1 cellular context compared by ENCODE assay signal in the genomic region with DNA sequence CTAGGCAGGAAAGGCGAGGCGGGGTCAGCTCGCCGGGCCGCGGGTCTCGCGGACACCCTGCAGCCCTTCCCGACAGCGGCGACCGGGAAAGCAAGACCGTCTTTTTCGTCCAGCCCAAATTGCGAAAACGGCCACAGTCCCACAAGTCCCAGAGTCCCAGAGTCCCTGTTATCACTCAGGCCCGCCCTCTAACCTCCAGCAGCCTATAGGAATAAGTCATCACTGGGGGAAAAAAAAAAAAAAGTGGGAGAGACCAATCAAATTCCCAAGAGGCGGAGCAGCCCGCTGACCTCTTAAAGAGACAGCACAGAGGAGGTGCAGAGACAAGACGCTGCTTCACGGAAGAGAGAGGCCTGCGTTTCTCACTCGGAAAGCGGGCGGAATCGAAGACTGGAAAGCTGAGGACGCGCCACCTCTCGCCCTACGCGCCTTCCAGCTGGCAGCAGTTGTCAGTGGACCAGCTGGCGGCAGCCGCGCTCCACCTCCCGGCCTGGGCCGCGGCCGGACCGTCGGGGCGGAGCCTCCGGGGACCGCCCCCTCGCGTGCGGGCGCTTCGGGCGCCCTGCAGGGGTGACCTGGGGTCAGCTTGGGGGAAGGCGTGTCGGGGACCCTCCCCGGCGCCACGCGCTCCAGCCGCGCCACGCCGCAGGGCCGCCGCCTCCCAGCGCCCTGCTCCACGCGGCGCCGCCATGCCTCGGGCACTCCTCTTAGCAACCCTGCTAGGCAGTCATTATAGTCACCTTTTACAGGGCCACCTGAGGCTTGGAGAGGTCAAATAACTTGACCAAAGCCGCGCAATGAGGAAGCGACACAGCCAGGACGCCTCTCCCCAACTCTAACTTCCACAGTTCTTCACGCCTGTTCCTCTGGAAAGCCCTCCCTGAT.
TF ChIP-seq lines count a peak whose summit lies in the region.

A gene (minus strand): TSS at position 141 of the 885 bp plus-strand sequence. CDS start 10,587 bp downstream, outside the sequence.

TF ChIP-seq in HepG2, 621 proteins besides CTCF, POLR2A, EP300 and RAD21 (continued from another document and continues in another):
- TF ChIP-seq, protein P1, sequence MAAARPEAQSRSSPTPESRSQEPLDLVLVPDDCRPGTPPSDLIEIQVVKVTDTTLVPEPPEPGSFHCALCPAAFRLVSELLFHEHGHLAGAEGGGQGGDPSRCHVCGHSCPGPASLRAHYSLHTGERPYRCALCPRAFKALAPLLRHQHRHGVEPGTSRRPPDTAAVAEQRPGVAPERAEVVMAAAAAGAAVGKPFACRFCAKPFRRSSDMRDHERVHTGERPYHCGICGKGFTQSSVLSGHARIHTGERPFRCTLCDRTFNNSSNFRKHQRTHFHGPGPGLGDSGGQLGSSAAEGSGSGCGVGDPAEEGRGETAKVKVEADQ (CRISPR knock-in tag; IDR thresholded peaks at IDR 0.05; ENCODE audit: borderline replicate concordance) = 0 out of 2 replicates have a peak, but pooled peaks have one; percentile 74
- TF ChIP-seq, protein P2, sequence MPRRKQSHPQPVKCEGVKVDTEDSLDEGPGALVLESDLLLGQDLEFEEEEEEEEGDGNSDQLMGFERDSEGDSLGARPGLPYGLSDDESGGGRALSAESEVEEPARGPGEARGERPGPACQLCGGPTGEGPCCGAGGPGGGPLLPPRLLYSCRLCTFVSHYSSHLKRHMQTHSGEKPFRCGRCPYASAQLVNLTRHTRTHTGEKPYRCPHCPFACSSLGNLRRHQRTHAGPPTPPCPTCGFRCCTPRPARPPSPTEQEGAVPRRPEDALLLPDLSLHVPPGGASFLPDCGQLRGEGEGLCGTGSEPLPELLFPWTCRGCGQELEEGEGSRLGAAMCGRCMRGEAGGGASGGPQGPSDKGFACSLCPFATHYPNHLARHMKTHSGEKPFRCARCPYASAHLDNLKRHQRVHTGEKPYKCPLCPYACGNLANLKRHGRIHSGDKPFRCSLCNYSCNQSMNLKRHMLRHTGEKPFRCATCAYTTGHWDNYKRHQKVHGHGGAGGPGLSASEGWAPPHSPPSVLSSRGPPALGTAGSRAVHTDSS (CRISPR knock-in tag; conservative IDR thresholded peaks at IDR 0.05) = no peak
- TF ChIP-seq MZF1 (CRISPR knock-in tag; IDR thresholded peaks at IDR 0.05; ENCODE audit: borderline replicate concordance) (no peak), ZFP36 (IDR thresholded peaks at IDR 0.05; ENCODE audit: borderline replicate concordance, low read depth, low read length, partially characterized antibody) (no peak), ZNF256 (CRISPR knock-in tag; conservative IDR thresholded peaks at IDR 0.05) (no peak), NCOA2 (CRISPR knock-in tag; IDR thresholded peaks at IDR 0.05) (peak; percentile 63; the same call in 1 of the 2 replicates), HDAC2 (CRISPR knock-in tag; IDR thresholded peaks at IDR 0.05) (peak; percentile 13; the same call in 1 of the 2 replicates), TAF15 (IDR thresholded peaks at IDR 0.05; ENCODE audit: low read depth, low read length, poor library complexity, severe bottlenecking) (no peak), NFYC (CRISPR knock-in tag; IDR thresholded peaks at IDR 0.05) (peak; percentile 91), ZNF326 (CRISPR knock-in tag; IDR thresholded peaks at IDR 0.05; ENCODE audit: borderline replicate concordance) (no peak), ZNF224 (CRISPR knock-in tag; IDR thresholded peaks at IDR 0.05) (no peak), ZNF383 (CRISPR knock-in tag; IDR thresholded peaks at IDR 0.05; ENCODE audit: borderline replicate concordance) (no peak), NR2F6 (IDR thresholded peaks at IDR 0.05) (peak; percentile 63), NR2F6 (CRISPR knock-in tag; IDR thresholded peaks at IDR 0.05) (peak; percentile 45; the same call in 1 of the 2 replicates), EZH2 (conservative IDR thresholded peaks at IDR 0.05; ENCODE audit: low read depth, low read length) (no peak), ZFX (CRISPR knock-in tag; IDR thresholded peaks at IDR 0.05; ENCODE audit: low read depth) (peak; percentile 95), BHLHE40 (IDR thresholded peaks at IDR 0.05; ENCODE audit: low read length) (peak; percentile 94), AGO2 (optimal IDR thresholded peaks at IDR 0.05; ENCODE audit: low read depth, low read length) (no peak), ATF7-NPFF (CRISPR knock-in tag; IDR thresholded peaks at IDR 0.05; ENCODE audit: low read depth) (peak; percentile 66), CEBPB (IDR thresholded peaks at IDR 0.05; ENCODE audit: borderline replicate concordance, low read depth, low read length) (0 out of 2 replicates have a peak, but pooled peaks have one; percentile 31), ATM (IDR thresholded peaks at IDR 0.05; ENCODE audit: borderline replicate concordance) (no peak), PRMT3 (CRISPR knock-in tag; IDR thresholded peaks at IDR 0.05; ENCODE audit: borderline replicate concordance, low read depth) (no peak; the same call in 1 of the 2 replicates), NR1H2 (CRISPR knock-in tag; IDR thresholded peaks at IDR 0.05; ENCODE audit: borderline replicate concordance, low read depth) (0 out of 2 replicates have a peak, but pooled peaks have one; percentile 29), TGIF2 (CRISPR knock-in tag; IDR thresholded peaks at IDR 0.05) (peak; percentile 54; the same call in 1 of the 2 replicates)
- TF ChIP-seq, protein P3, sequence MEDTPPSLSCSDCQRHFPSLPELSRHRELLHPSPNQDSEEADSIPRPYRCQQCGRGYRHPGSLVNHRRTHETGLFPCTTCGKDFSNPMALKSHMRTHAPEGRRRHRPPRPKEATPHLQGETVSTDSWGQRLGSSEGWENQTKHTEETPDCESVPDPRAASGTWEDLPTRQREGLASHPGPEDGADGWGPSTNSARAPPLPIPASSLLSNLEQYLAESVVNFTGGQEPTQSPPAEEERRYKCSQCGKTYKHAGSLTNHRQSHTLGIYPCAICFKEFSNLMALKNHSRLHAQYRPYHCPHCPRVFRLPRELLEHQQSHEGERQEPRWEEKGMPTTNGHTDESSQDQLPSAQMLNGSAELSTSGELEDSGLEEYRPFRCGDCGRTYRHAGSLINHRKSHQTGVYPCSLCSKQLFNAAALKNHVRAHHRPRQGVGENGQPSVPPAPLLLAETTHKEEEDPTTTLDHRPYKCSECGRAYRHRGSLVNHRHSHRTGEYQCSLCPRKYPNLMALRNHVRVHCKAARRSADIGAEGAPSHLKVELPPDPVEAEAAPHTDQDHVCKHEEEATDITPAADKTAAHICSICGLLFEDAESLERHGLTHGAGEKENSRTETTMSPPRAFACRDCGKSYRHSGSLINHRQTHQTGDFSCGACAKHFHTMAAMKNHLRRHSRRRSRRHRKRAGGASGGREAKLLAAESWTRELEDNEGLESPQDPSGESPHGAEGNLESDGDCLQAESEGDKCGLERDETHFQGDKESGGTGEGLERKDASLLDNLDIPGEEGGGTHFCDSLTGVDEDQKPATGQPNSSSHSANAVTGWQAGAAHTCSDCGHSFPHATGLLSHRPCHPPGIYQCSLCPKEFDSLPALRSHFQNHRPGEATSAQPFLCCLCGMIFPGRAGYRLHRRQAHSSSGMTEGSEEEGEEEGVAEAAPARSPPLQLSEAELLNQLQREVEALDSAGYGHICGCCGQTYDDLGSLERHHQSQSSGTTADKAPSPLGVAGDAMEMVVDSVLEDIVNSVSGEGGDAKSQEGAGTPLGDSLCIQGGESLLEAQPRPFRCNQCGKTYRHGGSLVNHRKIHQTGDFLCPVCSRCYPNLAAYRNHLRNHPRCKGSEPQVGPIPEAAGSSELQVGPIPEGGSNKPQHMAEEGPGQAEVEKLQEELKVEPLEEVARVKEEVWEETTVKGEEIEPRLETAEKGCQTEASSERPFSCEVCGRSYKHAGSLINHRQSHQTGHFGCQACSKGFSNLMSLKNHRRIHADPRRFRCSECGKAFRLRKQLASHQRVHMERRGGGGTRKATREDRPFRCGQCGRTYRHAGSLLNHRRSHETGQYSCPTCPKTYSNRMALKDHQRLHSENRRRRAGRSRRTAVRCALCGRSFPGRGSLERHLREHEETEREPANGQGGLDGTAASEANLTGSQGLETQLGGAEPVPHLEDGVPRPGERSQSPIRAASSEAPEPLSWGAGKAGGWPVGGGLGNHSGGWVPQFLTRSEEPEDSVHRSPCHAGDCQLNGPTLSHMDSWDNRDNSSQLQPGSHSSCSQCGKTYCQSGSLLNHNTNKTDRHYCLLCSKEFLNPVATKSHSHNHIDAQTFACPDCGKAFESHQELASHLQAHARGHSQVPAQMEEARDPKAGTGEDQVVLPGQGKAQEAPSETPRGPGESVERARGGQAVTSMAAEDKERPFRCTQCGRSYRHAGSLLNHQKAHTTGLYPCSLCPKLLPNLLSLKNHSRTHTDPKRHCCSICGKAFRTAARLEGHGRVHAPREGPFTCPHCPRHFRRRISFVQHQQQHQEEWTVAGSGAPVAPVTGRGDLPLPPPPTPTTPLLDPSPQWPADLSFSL (CRISPR knock-in tag; IDR thresholded peaks at IDR 0.05) = no peak
- TF ChIP-seq, protein P4, sequence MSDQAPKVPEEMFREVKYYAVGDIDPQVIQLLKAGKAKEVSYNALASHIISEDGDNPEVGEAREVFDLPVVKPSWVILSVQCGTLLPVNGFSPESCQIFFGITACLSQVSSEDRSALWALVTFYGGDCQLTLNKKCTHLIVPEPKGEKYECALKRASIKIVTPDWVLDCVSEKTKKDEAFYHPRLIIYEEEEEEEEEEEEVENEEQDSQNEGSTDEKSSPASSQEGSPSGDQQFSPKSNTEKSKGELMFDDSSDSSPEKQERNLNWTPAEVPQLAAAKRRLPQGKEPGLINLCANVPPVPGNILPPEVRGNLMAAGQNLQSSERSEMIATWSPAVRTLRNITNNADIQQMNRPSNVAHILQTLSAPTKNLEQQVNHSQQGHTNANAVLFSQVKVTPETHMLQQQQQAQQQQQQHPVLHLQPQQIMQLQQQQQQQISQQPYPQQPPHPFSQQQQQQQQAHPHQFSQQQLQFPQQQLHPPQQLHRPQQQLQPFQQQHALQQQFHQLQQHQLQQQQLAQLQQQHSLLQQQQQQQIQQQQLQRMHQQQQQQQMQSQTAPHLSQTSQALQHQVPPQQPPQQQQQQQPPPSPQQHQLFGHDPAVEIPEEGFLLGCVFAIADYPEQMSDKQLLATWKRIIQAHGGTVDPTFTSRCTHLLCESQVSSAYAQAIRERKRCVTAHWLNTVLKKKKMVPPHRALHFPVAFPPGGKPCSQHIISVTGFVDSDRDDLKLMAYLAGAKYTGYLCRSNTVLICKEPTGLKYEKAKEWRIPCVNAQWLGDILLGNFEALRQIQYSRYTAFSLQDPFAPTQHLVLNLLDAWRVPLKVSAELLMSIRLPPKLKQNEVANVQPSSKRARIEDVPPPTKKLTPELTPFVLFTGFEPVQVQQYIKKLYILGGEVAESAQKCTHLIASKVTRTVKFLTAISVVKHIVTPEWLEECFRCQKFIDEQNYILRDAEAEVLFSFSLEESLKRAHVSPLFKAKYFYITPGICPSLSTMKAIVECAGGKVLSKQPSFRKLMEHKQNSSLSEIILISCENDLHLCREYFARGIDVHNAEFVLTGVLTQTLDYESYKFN (CRISPR knock-in tag; conservative IDR thresholded peaks at IDR 0.05) = 0 out of 2 replicates have a peak, but pooled peaks have one; percentile 24
- TF ChIP-seq, protein P5, sequence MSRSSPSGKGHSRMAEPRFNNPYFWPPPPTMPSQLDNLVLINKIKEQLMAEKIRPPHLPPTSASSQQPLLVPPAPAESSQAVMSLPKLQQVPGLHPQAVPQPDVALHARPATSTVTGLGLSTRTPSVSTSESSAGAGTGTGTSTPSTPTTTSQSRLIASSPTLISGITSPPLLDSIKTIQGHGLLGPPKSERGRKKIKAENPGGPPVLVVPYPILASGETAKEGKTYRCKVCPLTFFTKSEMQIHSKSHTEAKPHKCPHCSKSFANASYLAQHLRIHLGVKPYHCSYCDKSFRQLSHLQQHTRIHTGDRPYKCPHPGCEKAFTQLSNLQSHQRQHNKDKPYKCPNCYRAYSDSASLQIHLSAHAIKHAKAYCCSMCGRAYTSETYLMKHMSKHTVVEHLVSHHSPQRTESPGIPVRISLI (CRISPR knock-in tag; IDR thresholded peaks at IDR 0.05; ENCODE audit: borderline replicate concordance) = peak; percentile 100
- TF ChIP-seq, protein P6, sequence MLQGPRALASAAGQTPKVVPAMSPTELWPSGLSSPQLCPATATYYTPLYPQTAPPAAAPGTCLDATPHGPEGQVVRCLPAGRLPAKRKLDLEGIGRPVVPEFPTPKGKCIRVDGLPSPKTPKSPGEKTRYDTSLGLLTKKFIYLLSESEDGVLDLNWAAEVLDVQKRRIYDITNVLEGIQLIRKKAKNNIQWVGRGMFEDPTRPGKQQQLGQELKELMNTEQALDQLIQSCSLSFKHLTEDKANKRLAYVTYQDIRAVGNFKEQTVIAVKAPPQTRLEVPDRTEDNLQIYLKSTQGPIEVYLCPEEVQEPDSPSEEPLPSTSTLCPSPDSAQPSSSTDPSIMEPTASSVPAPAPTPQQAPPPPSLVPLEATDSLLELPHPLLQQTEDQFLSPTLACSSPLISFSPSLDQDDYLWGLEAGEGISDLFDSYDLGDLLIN (CRISPR knock-in tag; IDR thresholded peaks at IDR 0.05; ENCODE audit: borderline replicate concordance) = no peak
- TF ChIP-seq, protein P7, sequence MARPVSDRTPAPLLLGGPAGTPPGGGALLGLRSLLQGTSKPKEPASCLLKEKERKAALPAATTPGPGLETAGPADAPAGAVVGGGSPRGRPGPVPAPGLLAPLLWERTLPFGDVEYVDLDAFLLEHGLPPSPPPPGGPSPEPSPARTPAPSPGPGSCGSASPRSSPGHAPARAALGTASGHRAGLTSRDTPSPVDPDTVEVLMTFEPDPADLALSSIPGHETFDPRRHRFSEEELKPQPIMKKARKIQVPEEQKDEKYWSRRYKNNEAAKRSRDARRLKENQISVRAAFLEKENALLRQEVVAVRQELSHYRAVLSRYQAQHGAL (CRISPR knock-in tag; IDR thresholded peaks at IDR 0.05; ENCODE audit: not compliant biosample characterization) = no peak
- TF ChIP-seq, protein P8, sequence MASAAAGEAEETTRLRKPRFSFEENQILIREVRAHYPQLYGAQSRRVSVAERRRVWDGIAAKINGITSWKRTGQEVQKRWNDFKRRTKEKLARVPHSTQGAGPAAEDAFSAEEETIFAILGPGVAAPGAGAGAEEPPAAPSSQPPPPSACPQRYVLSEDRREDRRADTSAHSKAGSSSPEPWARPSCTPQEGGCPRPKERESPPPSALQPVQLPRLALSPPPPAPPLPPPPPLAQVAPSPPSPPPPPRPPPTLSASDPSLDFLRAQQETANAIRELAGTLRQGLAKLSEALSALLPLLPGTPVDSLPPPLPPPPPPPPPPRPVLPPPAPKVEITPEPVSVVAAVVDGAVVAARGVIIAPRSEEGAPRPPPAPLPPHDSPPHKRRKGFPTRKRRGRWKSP (CRISPR knock-in tag; IDR thresholded peaks at IDR 0.05) = peak; percentile 78; the same call in 1 of the 2 replicates
- TF ChIP-seq, protein P9, sequence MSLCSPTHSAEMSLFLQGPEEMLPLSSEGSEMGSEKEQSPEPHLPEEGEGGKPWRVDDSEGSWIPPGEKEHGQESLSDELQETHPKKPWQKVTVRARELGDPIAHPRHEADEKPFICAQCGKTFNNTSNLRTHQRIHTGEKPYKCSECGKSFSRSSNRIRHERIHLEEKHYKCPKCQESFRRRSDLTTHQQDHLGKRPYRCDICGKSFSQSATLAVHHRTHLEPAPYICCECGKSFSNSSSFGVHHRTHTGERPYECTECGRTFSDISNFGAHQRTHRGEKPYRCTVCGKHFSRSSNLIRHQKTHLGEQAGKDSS (CRISPR knock-in tag; IDR thresholded peaks at IDR 0.05; ENCODE audit: borderline replicate concordance, low read depth) = 0 out of 2 replicates have a peak, but pooled peaks have one; percentile 35
- TF ChIP-seq, protein P10, sequence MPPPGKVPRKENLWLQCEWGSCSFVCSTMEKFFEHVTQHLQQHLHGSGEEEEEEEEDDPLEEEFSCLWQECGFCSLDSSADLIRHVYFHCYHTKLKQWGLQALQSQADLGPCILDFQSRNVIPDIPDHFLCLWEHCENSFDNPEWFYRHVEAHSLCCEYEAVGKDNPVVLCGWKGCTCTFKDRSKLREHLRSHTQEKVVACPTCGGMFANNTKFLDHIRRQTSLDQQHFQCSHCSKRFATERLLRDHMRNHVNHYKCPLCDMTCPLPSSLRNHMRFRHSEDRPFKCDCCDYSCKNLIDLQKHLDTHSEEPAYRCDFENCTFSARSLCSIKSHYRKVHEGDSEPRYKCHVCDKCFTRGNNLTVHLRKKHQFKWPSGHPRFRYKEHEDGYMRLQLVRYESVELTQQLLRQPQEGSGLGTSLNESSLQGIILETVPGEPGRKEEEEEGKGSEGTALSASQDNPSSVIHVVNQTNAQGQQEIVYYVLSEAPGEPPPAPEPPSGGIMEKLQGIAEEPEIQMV (CRISPR knock-in tag; IDR thresholded peaks at IDR 0.05; ENCODE audit: low read depth) = peak; percentile 28; the same call in 1 of the 2 replicates
